24 cellular contexts compared by ENCODE assay signal in genomic region chr3:24614353-24614752, GRCh38.
A peak's percentile ranks its signal among the peaks of the same experiment; 100 is the strongest.
DNase-seq lines count a peak whose midpoint lies in the region; ATAC-seq, FAIRE-seq and TF ChIP-seq lines count a peak whose summit lies in the region.
"Had no signal": no experiment of that assay in that cellular context is flagged by ENCODE, and none has a peak within 500 bp of the region (broad histone marks: within the 10 kb centered on the region; RNA-seq: fewer than 3 reads in every experiment).

No MANE protein-coding gene starts in this region.

- intact Hi-C loops in K562 (cut with micrococcal nuclease) (no loop called here), vagina (cut with DNase I) (no loop called here)

- in situ Hi-C loops in K562 (cut with MboI) = no loop called here

- H2BK12ac ChIP-seq in H1 (ENCODE audit: low read depth, low read length) = no peak overlapping the region
- no peak overlapping the region for H2BK12ac ChIP-seq in mesenchymal stem cell (ENCODE audit: low read length in 2 of 2)

- H3K9me1 ChIP-seq in K562 (ENCODE audit: control insufficient read depth, insufficient read depth, low read length) = no peaks in the 10 kb centered on the region

- TF ChIP-seq POLR2A in K562 (conservative IDR thresholded peaks at IDR 0.05) = no peak
- no peak for TF ChIP-seq POLR2A in H1 (IDR thresholded peaks at IDR 0.05; ENCODE audit: control extremely low read depth in 1 of 2, low read depth in 2 of 2, low read length in 2 of 2)
- TF ChIP-seq POLR2A in vagina (IDR thresholded peaks at IDR 0.05) = no peak

- H3K9ac ChIP-seq in K562 (ENCODE audit: insufficient read depth in 1 of 2, low read depth in 2 of 2, low read length in 2 of 2) = no peak overlapping the region
- no peak overlapping the region for H3K9ac ChIP-seq in H1 (replicated peaks in 1 of 4; ENCODE audit: extremely low read depth in 1 of 4, low read depth in 3 of 4, low read length in 3 of 4)
- H3K9ac ChIP-seq in mesenchymal stem cell (ENCODE audit: low read length) = no peak overlapping the region
- H3K9ac ChIP-seq: BLaER1 had no signal

- H2BK5ac ChIP-seq in H1 (ENCODE audit: low read depth, low read length) (no peak overlapping the region), mesenchymal stem cell (ENCODE audit: low read depth, low read length, poor library complexity, severe bottlenecking) (no peak overlapping the region)

- H3K4ac ChIP-seq in H1 (replicated peaks; ENCODE audit: insufficient read length, low read depth, low read length) (no peak overlapping the region), mesenchymal stem cell (ENCODE audit: low read depth in 1 of 2, low read length in 2 of 2) (no peak overlapping the region)

- H4K91ac ChIP-seq in H1 (replicated peaks; ENCODE audit: insufficient read length, low read length) = no peak overlapping the region
- no peak overlapping the region for H4K91ac ChIP-seq in mesenchymal stem cell (ENCODE audit: low read length)

- no peak overlapping the region for H3K4me3 ChIP-seq in K562
- no peak overlapping the region for H3K4me3 ChIP-seq in H1 (ENCODE audit: extremely low read depth in 1 of 4, insufficient read depth in 2 of 4, low read depth in 3 of 4, low read length in 4 of 4)
- no peak overlapping the region for H3K4me3 ChIP-seq in mesenchymal stem cell (ENCODE audit: insufficient read depth in 1 of 2, low read depth in 1 of 2, low read length in 2 of 2)
- H3K4me3 ChIP-seq in vagina = no peak overlapping the region
- H3K4me3 ChIP-seq: BLaER1 had no signal

- POLR2A ChIA-PET in K562 (lab: Yijun Ruan, JAX) = interaction anchor here (1.4 to 1.8 kb wide), 2 partner anchors 7 to 11 kb away, joined by 3 to 6 read pairs; no protein-coding TSS in a partner anchor
- POLR2A ChIA-PET in H1 (lab: Charles Lee; ENCODE audit: partially characterized antibody) = no interaction called here

- no peak overlapping the region for H3K4me2 ChIP-seq in K562 (ENCODE audit: insufficient read depth, low read length)
- no peak overlapping the region for H3K4me2 ChIP-seq in H1 (ENCODE audit: insufficient read depth in 1 of 2, low read depth in 2 of 2, low read length in 2 of 2)
- H3K4me2 ChIP-seq in mesenchymal stem cell (ENCODE audit: low read length, poor library complexity, severe bottlenecking) = peak overlapping the region; percentile 9
- H3K4me2 ChIP-seq: BLaER1 had no signal

- DNase-seq in K562 (ENCODE audit: extremely low read depth in 1 of 4, low spot score in 3 of 4) = no peak
- no peak for DNase-seq in H1 (ENCODE audit: low read depth in 1 of 2, low spot score in 2 of 2)
- DNase-seq in mesenchymal stem cell = no peak
- no peak for DNase-seq in COLO668 (lab: John Stamatoyannopoulos, UW; ENCODE audit: unreplicated experiment)
- no peak for DNase-seq in activated naive CD4-positive, alpha-beta T cell treated with anti-CD3 and anti-CD28 coated beads, Interleukin-2, amount 50 U/mL, for 16 hours
- no peak for DNase-seq in vagina (ENCODE audit: extremely low spot score in 2 of 2)
- DNase-seq: 8988T; ACHN; BE2C; C1 segment of cervical spinal cord; Caco-2; Calu3; CD4-positive, alpha-beta memory T cell; CD4-positive, CD25-positive, alpha-beta regulatory T cell; CD8-positive, alpha-beta memory T cell; DMS79 treated with DMSO at 0.1 percent for 48 hours; GF-D8 had no signal

- 4% methylated on average over 1 of the region's 1 CpG for WGBS in K562 (ENCODE audit: insufficient coverage, low coverage, missing lambda C conversion rate)
- 81% methylated on average over 1 of the region's 1 CpG; no CpG with 5 or more reads in 1 of the 2 experiments for WGBS in H1 (ENCODE audit: extremely low coverage in 1 of 2, insufficient coverage in 1 of 2, insufficient read length in 1 of 2, insufficient replicate concordance in 2 of 2, low coverage in 1 of 2, low lambda C conversion rate in 2 of 2, missing lambda C conversion rate in 1 of 2), 2 experiments
- no CpG with 5 or more reads among the region's 1 CpG for WGBS in mesenchymal stem cell

- H2AK5ac ChIP-seq in H1 (ENCODE audit: low read depth, low read length) = no peak overlapping the region
- H2AK5ac ChIP-seq in mesenchymal stem cell (ENCODE audit: low read length, severe bottlenecking) = no peak overlapping the region

- no peaks in the 10 kb centered on the region for H3K9me3 ChIP-seq in K562 (replicated peaks; ENCODE audit: control insufficient read depth, insufficient read depth, low read depth, low read length)
- H3K9me3 ChIP-seq in H1 (ENCODE audit: insufficient read depth in 2 of 2, low read depth in 1 of 2, low read length in 1 of 2) = no peaks in the 10 kb centered on the region
- no peaks in the 10 kb centered on the region for H3K9me3 ChIP-seq in mesenchymal stem cell (ENCODE audit: control insufficient read depth, low read length)
- H3K9me3 ChIP-seq in vagina = no peaks in the 10 kb centered on the region
- H3K9me3 ChIP-seq: BE2C, BLaER1 had no signal

- no peaks in the 10 kb centered on the region; a peak in 1 of 5 replicates for H3K27me3 ChIP-seq in K562 (ENCODE audit: control insufficient read depth in 2 of 2, insufficient read depth in 2 of 2, low read length in 2 of 2)
- no peaks in the 10 kb centered on the region for H3K27me3 ChIP-seq in H1 (replicated peaks in 1 of 4; ENCODE audit: control insufficient read depth in 3 of 4, extremely low read depth in 1 of 4, insufficient read depth in 3 of 4, low read length in 3 of 4)
- H3K27me3 ChIP-seq in mesenchymal stem cell (ENCODE audit: control insufficient read depth in 1 of 2, insufficient read depth in 1 of 2, low read length in 2 of 2) = no peaks in the 10 kb centered on the region
- H3K27me3 ChIP-seq in vagina = no peaks in the 10 kb centered on the region
- H3K27me3 ChIP-seq: BE2C, BLaER1 had no signal

- CTCF ChIA-PET in K562 (lab: Yijun Ruan, JAX; ENCODE audit: low intra/inter-chr PET ratio) = no interaction called here
- CTCF ChIA-PET in H1 (lab: Charles Lee; ENCODE audit: partially characterized antibody) = interaction anchor here (0.5 to 1.2 kb wide), 2 partner anchors 67 to 345 kb away, joined by 3 to 5 read pairs; no protein-coding TSS in a partner anchor

- H2BK15ac ChIP-seq in H1 (ENCODE audit: low read length) (no peak overlapping the region), mesenchymal stem cell (ENCODE audit: low read depth, poor library complexity, severe bottlenecking) (no peak overlapping the region)

- FAIRE-seq in K562 (lab: Jason Lieb, UNC) = no peak
- no peak for FAIRE-seq in H1 (lab: Jason Lieb, UNC)
- FAIRE-seq: A204.1, D721Med, G401.6, GM12891, GM19239 had no signal

- no peak overlapping the region for H3K18ac ChIP-seq in H1 (ENCODE audit: extremely low read depth, low read length)
- no peak overlapping the region for H3K18ac ChIP-seq in mesenchymal stem cell (ENCODE audit: low read depth in 1 of 2, low read length in 2 of 2)

- H3K56ac ChIP-seq in H1 (replicated peaks; ENCODE audit: insufficient read length, low read depth, low read length) = no peak overlapping the region

- H3K79me2 ChIP-seq in K562 (ENCODE audit: control insufficient read depth, insufficient read depth, low read length) (no peaks in the 10 kb centered on the region), H1 (ENCODE audit: control insufficient read depth in 1 of 2, insufficient read depth in 2 of 2, low read length in 2 of 2) (no peaks in the 10 kb centered on the region)

- H3K23me2 ChIP-seq in H1 (ENCODE audit: low read depth, low read length) = no peaks in the 10 kb centered on the region

- TF ChIP-seq EP300 in K562 (IDR thresholded peaks at IDR 0.05; ENCODE audit: low read length) (no peak), H1 (IDR thresholded peaks at IDR 0.05; ENCODE audit: borderline replicate concordance in 1 of 2, low read depth in 2 of 2, low read length in 2 of 2) (no peak)

- no peak overlapping the region for H4K5ac ChIP-seq in H1 (ENCODE audit: insufficient read length, low read depth, low read length)

- TF ChIP-seq RAD21 in K562 (CRISPR knock-in tag; conservative IDR thresholded peaks at IDR 0.05 in 1 of 2, IDR thresholded peaks at IDR 0.05 in 1 of 2) = no peak
- no peak for TF ChIP-seq RAD21 in H1 (IDR thresholded peaks at IDR 0.05 in 1 of 2, conservative IDR thresholded peaks at IDR 0.05 in 1 of 2; ENCODE audit: low read depth in 2 of 2, low read length in 2 of 2)

- H3K23ac ChIP-seq in H1 (ENCODE audit: insufficient read length) (no peak overlapping the region), mesenchymal stem cell (ENCODE audit: low read length in 2 of 2) (no peak overlapping the region)

- H3K27ac ChIP-seq in K562 (ENCODE audit: extremely low read depth, low read depth, low read length) (no peak overlapping the region), H1 (ENCODE audit: low read depth, low read length) (no peak overlapping the region), mesenchymal stem cell (ENCODE audit: low read length, poor library complexity, severe bottlenecking) (no peak overlapping the region), vagina (no peak overlapping the region)
- H3K27ac ChIP-seq: BLaER1 had no signal

- H3K36me3 ChIP-seq in K562 (ENCODE audit: control insufficient read depth, insufficient read depth, low read length) = no peaks in the 10 kb centered on the region
- H3K36me3 ChIP-seq in H1 (ENCODE audit: control insufficient read depth in 2 of 4, insufficient read depth in 4 of 4, low read length in 3 of 4) = no peaks in the 10 kb centered on the region
- H3K36me3 ChIP-seq in mesenchymal stem cell (ENCODE audit: control insufficient read depth in 1 of 2, insufficient read depth in 2 of 2, low read depth in 1 of 2, low read length in 2 of 2) = no peaks in the 10 kb centered on the region
- H3K36me3 ChIP-seq in vagina = no peaks in the 10 kb centered on the region
- H3K36me3 ChIP-seq: BE2C, BLaER1 had no signal

- H2BK120ac ChIP-seq in H1 (replicated peaks; ENCODE audit: low read depth, low read length) = no peak overlapping the region
- no peak overlapping the region for H2BK120ac ChIP-seq in mesenchymal stem cell (ENCODE audit: low read depth, low read length)

- H3K14ac ChIP-seq in H1 (ENCODE audit: insufficient read length) = no peak overlapping the region
- no peak overlapping the region for H3K14ac ChIP-seq in mesenchymal stem cell (ENCODE audit: low read length in 2 of 2)

- H3K79me1 ChIP-seq in H1 (ENCODE audit: low read depth, low read length) (no peaks in the 10 kb centered on the region), mesenchymal stem cell (replicated peaks; ENCODE audit: low read length, poor library complexity, severe bottlenecking) (no peaks in the 10 kb centered on the region)

- TF ChIP-seq CTCF in K562 (IDR thresholded peaks at IDR 0.05 in 2 of 3, conservative IDR thresholded peaks at IDR 0.05 in 1 of 3; ENCODE audit: insufficient read depth in 2 of 3, low read depth in 1 of 3, low read length in 3 of 3) (no peak), H1 (IDR thresholded peaks at IDR 0.05; ENCODE audit: control extremely low read depth in 1 of 3, insufficient read depth in 1 of 3, low read depth in 1 of 3, low read length in 3 of 3) (no peak), vagina (IDR thresholded peaks at IDR 0.05) (no peak)

- no peak for ATAC-seq in K562
- ATAC-seq in HG03354 (IDR thresholded peaks at IDR 0.05; ENCODE audit: poor library complexity, severe bottlenecking, unreplicated experiment) = no peak

- H2BK20ac ChIP-seq in H1 (ENCODE audit: low read length) = no peak overlapping the region

- BruUV-seq in K562 (replicated peaks; lab: Mats Ljungman, UMichigan) = no TSS peak

- H2AFZ ChIP-seq in K562 (ENCODE audit: low read depth, low read length) (no peak overlapping the region), H1 (ENCODE audit: low read length) (0 out of 2 replicates have a peak overlapping the region, but pooled peaks have one; percentile 37), mesenchymal stem cell (ENCODE audit: low read depth, low read length) (no peak overlapping the region)

- H4K20me1 ChIP-seq in K562 (replicated peaks; ENCODE audit: control insufficient read depth, insufficient read depth, low read length) (no peaks in the 10 kb centered on the region), H1 (replicated peaks in 1 of 2; ENCODE audit: control insufficient read depth in 1 of 2, insufficient read depth in 2 of 2, low read length in 2 of 2) (no peaks in the 10 kb centered on the region)
- H4K20me1 ChIP-seq: BLaER1 had no signal

- H3K4me1 ChIP-seq in K562 (replicated peaks in 1 of 2; ENCODE audit: control insufficient read depth in 2 of 2, insufficient read depth in 2 of 2, low read length in 2 of 2) = no peaks in the 10 kb centered on the region
- H3K4me1 ChIP-seq in H1 (replicated peaks in 1 of 4; ENCODE audit: control insufficient read depth in 3 of 4, insufficient read depth in 4 of 4, low read length in 3 of 4) = no peaks in the 10 kb centered on the region
- H3K4me1 ChIP-seq in mesenchymal stem cell (ENCODE audit: control insufficient read depth, insufficient read depth, low read depth, low read length) = peaks cover 1% of the 10 kb centered on the region
- H3K4me1 ChIP-seq in vagina = no peaks in the 10 kb centered on the region
- H3K4me1 ChIP-seq: BE2C, BLaER1 had no signal

- H4K8ac ChIP-seq in H1 (ENCODE audit: extremely low read depth, insufficient read depth, low read length) = no peak overlapping the region
- no peak overlapping the region for H4K8ac ChIP-seq in mesenchymal stem cell (ENCODE audit: low read length)

Comparison
In these comparisons a context has a peak if more than half of its experiments do, and no peak if none do; other contexts are left out.
1. Of the 49 proteins assayed by ChIP-seq in both K562 and H1: peak only in K562: KDM1A; only in H1: none; in both: none; in neither: 48.